ENCODE assay signal across 24 cellular contexts in the genomic region with DNA sequence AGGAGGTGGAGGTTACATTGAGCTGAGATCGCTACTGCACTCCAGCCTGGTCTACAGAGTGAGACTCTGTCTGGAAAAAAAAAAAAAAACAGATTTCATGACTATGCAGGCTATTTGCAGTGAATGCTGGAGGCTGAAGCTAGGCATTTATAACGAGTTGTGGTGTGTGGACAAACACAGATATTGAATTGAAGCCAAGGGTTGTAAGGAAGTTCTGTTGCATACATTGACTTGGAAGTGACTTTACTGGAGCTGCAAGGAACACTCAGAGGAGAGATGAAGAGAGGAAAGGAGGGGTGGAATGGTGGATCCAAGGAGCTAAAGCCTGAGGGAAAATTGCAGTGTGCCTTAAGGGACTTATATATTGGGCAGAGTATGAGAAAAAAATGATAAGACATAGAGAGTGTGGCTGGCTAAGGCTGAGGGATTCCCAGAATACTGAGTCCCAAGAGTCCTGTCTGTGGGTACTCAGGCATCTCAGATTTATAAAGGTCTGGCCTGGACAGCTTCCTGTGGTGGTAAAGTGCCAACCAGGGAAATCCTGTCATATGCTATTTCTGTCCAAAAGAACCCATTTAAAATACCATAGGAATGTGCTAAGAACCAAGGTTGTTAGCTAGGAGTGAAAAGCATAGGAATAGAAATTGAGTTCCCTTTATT.
DNase-seq lines count a peak whose midpoint lies in the region; ATAC-seq, FAIRE-seq and TF ChIP-seq lines count a peak whose summit lies in the region.
"Had no signal": no experiment of that assay in that cellular context is flagged by ENCODE, and none has a peak within 500 bp of the region (broad histone marks: within the 10 kb centered on the region; RNA-seq: fewer than 3 reads in every experiment).

No MANE protein-coding gene starts in this region.

- H3K27me3 ChIP-seq in right atrium auricular region = no peaks in the 10 kb centered on the region
- H3K27me3 ChIP-seq in adipocyte (replicated peaks; ENCODE audit: control insufficient read depth, insufficient read depth, low read length) = no peaks in the 10 kb centered on the region
- no peaks in the 10 kb centered on the region for H3K27me3 ChIP-seq in esophagus squamous epithelium

- intact Hi-C loops in Right ventricle myocardium superior (cut with DNase I) = no loop called here
- intact Hi-C loops in left ventricle myocardium superior (cut with micrococcal nuclease) = no loop called here
- intact Hi-C loops in esophagus squamous epithelium (cut with DNase I) = no loop called here

- peak; percentile 59 for ATAC-seq in Right ventricle myocardium superior (ENCODE audit: poor library complexity)
- peak; percentile 69 for ATAC-seq in left ventricle myocardium superior
- ATAC-seq in HG03439 (IDR thresholded peaks at IDR 0.05; ENCODE audit: unreplicated experiment) = no peak
- ATAC-seq: K562; natural killer cell treated with Interleukin-12 subunit alpha and Interleukin-12 subunit beta and Interleukin-15 and Interleukin-18, amount 100 ng/mL, for 72 hours had no signal

- no peak for FAIRE-seq in urothelium cell line (lab: Jason Lieb, UNC)
- FAIRE-seq: K562 had no signal

- H3K4me3 ChIP-seq in right atrium auricular region = no peak overlapping the region
- H3K4me3 ChIP-seq in adipocyte (ENCODE audit: low read length) = no peak overlapping the region
- H3K4me3 ChIP-seq in esophagus squamous epithelium = no peak overlapping the region
- H3K4me3 ChIP-seq: K562, lung had no signal

- WGBS in esophagus squamous epithelium, 2 donors = 56 to 57% methylated on average over 2 of the region's 2 CpGs

- H3K9me3 ChIP-seq in right atrium auricular region = no peaks in the 10 kb centered on the region
- no peaks in the 10 kb centered on the region for H3K9me3 ChIP-seq in adipocyte (ENCODE audit: control insufficient read depth, low read length)
- no peaks in the 10 kb centered on the region for H3K9me3 ChIP-seq in esophagus squamous epithelium

- no peak for TF ChIP-seq CTCF in right atrium auricular region (IDR thresholded peaks at IDR 0.05)
- no peak for TF ChIP-seq CTCF in esophagus squamous epithelium (IDR thresholded peaks at IDR 0.05)

- no peak for TF ChIP-seq POLR2A in esophagus squamous epithelium (IDR thresholded peaks at IDR 0.05)

- peaks cover 0 to 17% of the 10 kb centered on the region in 2 donors for H3K4me1 ChIP-seq in right atrium auricular region
- H3K4me1 ChIP-seq in adipocyte (ENCODE audit: control insufficient read depth, insufficient read depth, low read length) = peaks cover 21% of the 10 kb centered on the region
- peaks cover 0 to 5% (median 0%) of the 10 kb centered on the region in 3 donors for H3K4me1 ChIP-seq in esophagus squamous epithelium

- DNase-seq in Right ventricle myocardium superior (no peak), right atrium auricular region (ENCODE audit: low spot score) (no peak), adipocyte (ENCODE audit: low read depth) (peak; percentile 33), left ventricle myocardium superior (no peak), urothelium cell line (ENCODE audit: low spot score) (peak; percentile 31), esophagus squamous epithelium (lab: John Stamatoyannopoulos, UW) (no peak), RPMI8226 (no peak)
- DNase-seq: activated CD4-positive, CD25-positive, alpha-beta regulatory T cell treated with anti-CD3 and anti-CD28 coated beads, Interleukin-2, amount 50 U/mL, for 72 hours; activated gamma-delta T cell; anterior cingulate cortex; CD4-positive, alpha-beta T cell; cortex of kidney; DMS79 treated with DMSO at 0.1 percent for 48 hours; erythroblast; NCI-H1105 treated with DMSO at 0.1 percent for 48 hours; NCI-H2171; stimulated activated CD4-positive, alpha-beta T cell treated with anti-CD3 and anti-CD28 coated beads, Interleukin-12 subunit alpha, Interleukin-12 subunit beta, amount 100 ng/mL, for 4 hours; stimulated activated naive CD4-positive, alpha-beta T cell; T-helper 2 cell had no signal

- H3K27ac ChIP-seq in right atrium auricular region = no peak overlapping the region
- H3K27ac ChIP-seq in esophagus squamous epithelium = no peak overlapping the region
- H3K27ac ChIP-seq: 22Rv1 had no signal

- H3K9ac ChIP-seq in adipocyte (ENCODE audit: low read length) = no peak overlapping the region

- no peaks in the 10 kb centered on the region for H3K36me3 ChIP-seq in right atrium auricular region
- H3K36me3 ChIP-seq in adipocyte (ENCODE audit: control insufficient read depth, insufficient read depth, low read length, severe bottlenecking) = no peaks in the 10 kb centered on the region
- H3K36me3 ChIP-seq in esophagus squamous epithelium = no peaks in the 10 kb centered on the region

Comparison
In these comparisons a context has a peak if more than half of its experiments do, and no peak if none do; other contexts are left out.
1. DNase-seq: peak in adipocyte (single experiment) and urothelium cell line (single experiment); none in Right ventricle myocardium superior (single experiment), right atrium auricular region (single experiment), left ventricle myocardium superior (single experiment), esophagus squamous epithelium (single experiment) and RPMI8226 (single experiment).